8 cellular contexts compared by ENCODE assay signal in the genomic region with DNA sequence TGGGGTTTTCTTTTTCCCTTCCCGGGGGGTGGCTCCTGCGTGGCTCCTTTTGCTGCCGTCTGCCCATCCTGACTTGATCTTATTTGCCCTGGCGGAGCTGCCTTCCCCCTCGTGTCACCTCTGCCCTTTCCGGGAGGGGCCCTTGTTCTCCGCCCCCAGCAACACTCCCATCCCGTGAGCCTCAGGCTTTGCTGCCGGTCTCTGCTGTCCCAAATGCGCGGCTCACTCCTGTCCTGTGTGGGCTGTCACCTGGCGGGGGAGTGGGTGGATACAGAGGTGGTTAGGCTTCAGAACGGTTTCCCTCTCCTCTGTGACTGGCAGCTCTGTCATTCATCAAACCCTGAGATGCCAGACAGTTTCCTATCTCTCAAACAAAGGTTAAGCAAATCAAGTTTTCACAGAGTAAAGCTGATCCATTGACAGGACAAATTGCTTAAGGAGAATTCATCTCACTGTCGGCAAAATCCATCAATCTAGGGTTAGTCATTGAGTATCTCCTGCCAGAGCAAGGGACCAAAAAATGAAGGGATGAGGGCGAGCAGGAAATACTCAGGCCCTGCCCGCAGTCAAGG.
"Had no signal": no experiment of that assay in that cellular context is flagged by ENCODE, and none has a peak within 500 bp of the region (broad histone marks: within the 10 kb centered on the region; RNA-seq: fewer than 3 reads in every experiment).

No MANE protein-coding gene starts in this region.

- H3K4me1 ChIP-seq: HAP-1 had no signal

- H2AFZ ChIP-seq: GM23248 had no signal

- ATAC-seq: HCT116, K562 had no signal

- DNase-seq: GM23248, GOT3, H7, IMR-90 had no signal

- H3K36me3 ChIP-seq: HAP-1 had no signal

- H3K27ac ChIP-seq: GM23248, HL-60 had no signal

- FAIRE-seq: K562 had no signal

- H3K9me3 ChIP-seq: HAP-1 had no signal

- H3K4me3 ChIP-seq: GM23248, HAP-1, K562 had no signal

- H3K9ac ChIP-seq: GM23248 had no signal
